ENCODE assay signal across 2 cellular contexts in genomic region chr2:102237176-102237575, GRCh38.
TF ChIP-seq lines count a peak whose summit lies in the region.

No MANE protein-coding gene starts in this region.

TF ChIP-seq in HepG2, 621 proteins besides CTCF, POLR2A, EP300 and RAD21:
- TF ChIP-seq, protein P1, sequence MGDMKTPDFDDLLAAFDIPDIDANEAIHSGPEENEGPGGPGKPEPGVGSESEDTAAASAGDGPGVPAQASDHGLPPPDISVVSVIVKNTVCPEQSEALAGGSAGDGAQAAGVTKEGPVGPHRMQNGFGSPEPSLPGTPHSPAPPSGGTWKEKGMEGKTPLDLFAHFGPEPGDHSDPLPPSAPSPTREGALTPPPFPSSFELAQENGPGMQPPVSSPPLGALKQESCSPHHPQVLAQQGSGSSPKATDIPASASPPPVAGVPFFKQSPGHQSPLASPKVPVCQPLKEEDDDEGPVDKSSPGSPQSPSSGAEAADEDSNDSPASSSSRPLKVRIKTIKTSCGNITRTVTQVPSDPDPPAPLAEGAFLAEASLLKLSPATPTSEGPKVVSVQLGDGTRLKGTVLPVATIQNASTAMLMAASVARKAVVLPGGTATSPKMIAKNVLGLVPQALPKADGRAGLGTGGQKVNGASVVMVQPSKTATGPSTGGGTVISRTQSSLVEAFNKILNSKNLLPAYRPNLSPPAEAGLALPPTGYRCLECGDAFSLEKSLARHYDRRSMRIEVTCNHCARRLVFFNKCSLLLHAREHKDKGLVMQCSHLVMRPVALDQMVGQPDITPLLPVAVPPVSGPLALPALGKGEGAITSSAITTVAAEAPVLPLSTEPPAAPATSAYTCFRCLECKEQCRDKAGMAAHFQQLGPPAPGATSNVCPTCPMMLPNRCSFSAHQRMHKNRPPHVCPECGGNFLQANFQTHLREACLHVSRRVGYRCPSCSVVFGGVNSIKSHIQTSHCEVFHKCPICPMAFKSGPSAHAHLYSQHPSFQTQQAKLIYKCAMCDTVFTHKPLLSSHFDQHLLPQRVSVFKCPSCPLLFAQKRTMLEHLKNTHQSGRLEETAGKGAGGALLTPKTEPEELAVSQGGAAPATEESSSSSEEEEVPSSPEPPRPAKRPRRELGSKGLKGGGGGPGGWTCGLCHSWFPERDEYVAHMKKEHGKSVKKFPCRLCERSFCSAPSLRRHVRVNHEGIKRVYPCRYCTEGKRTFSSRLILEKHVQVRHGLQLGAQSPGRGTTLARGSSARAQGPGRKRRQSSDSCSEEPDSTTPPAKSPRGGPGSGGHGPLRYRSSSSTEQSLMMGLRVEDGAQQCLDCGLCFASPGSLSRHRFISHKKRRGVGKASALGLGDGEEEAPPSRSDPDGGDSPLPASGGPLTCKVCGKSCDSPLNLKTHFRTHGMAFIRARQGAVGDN (CRISPR knock-in tag; IDR thresholded peaks at IDR 0.05) = peak; percentile 17; the same call in 1 of the 2 replicates
- 0 out of 2 replicates have a peak, but pooled peaks have one; percentile 43 for TF ChIP-seq ZNF75D (CRISPR knock-in tag; IDR thresholded peaks at IDR 0.05; ENCODE audit: borderline replicate concordance)
- TF ChIP-seq TAF1 (CRISPR knock-in tag; IDR thresholded peaks at IDR 0.05) = no peak
TF ChIP-seq in HepG2: peak in this region for 2.

TF ChIP-seq in IMR-90, 13 proteins besides CTCF, POLR2A, EP300 and RAD21:
- TF ChIP-seq RFX5 (IDR thresholded peaks at IDR 0.05; ENCODE audit: low read depth, low read length) (no peak), MXI1 (IDR thresholded peaks at IDR 0.05; ENCODE audit: borderline replicate concordance, low read depth, low read length) (no peak), FOS (IDR thresholded peaks at IDR 0.05; ENCODE audit: low read depth, low read length) (no peak), BHLHE40 (IDR thresholded peaks at IDR 0.05; ENCODE audit: low read depth, low read length) (no peak), ELK1 (IDR thresholded peaks at IDR 0.05; ENCODE audit: borderline replicate concordance, low read depth, low read length) (no peak), MAFK (IDR thresholded peaks at IDR 0.05; ENCODE audit: low read depth, low read length) (no peak), RCOR1 (IDR thresholded peaks at IDR 0.05; ENCODE audit: insufficient replicate concordance, low read length) (no peak), MAZ (IDR thresholded peaks at IDR 0.05; ENCODE audit: borderline replicate concordance, low read depth, low read length) (no peak), CEBPB (IDR thresholded peaks at IDR 0.05; ENCODE audit: low read depth, low read length) (no peak), USF2 (IDR thresholded peaks at IDR 0.05; ENCODE audit: low read depth, low read length) (no peak), NFE2L2 (IDR thresholded peaks at IDR 0.05; ENCODE audit: low read depth, low read length) (no peak), SMC3 (IDR thresholded peaks at IDR 0.05; ENCODE audit: low read depth, low read length) (no peak), CHD1 (IDR thresholded peaks at IDR 0.05; ENCODE audit: low read depth, low read length) (no peak)
